In genomic region chr2:36356199-36356989, GRCh38 we compare ENCODE assay signal across 8 cellular contexts. TPM values are rescaled to one million over a fixed set of nuclear protein-coding genes. Genes with fewer than 3 reads are reported as not detected.
DNase-seq lines count a peak whose midpoint lies in the region; ATAC-seq, FAIRE-seq and TF ChIP-seq lines count a peak whose summit lies in the region.

No MANE protein-coding gene starts in this region.

- peaks cover 3% of the 10 kb centered on the region; the same call in 1 of the 2 replicates for H3K79me1 ChIP-seq in H1 (ENCODE audit: low read depth, low read length)

- H3K4me3 ChIP-seq in H1 (ENCODE audit: extremely low read depth in 1 of 4, insufficient read depth in 2 of 4, low read depth in 3 of 4, low read length in 4 of 4), result peak overlapping the region; percentile 75 to 93 (median 83)
- peak overlapping the region; percentile 65 for H3K4me3 ChIP-seq in mucosa of descending colon

- H4K8ac ChIP-seq in H1 (ENCODE audit: extremely low read depth, insufficient read depth, low read length), result peak overlapping the region; percentile 82; the same call in 1 of the 2 replicates

- H3K79me2 ChIP-seq in H1 (ENCODE audit: control insufficient read depth in 1 of 2, insufficient read depth in 2 of 2, low read length in 2 of 2), result peaks cover 29 to 62% of the 10 kb centered on the region in 2 experiments

- H3K27ac ChIP-seq in C4-2B (peak overlapping the region; percentile 48), H1 (ENCODE audit: low read depth, low read length) (no peak overlapping the region; the same call in 1 of the 2 replicates), substantia nigra (ENCODE audit: low read depth, low read length, poor library complexity, severe bottlenecking) (peak overlapping the region; percentile 40)

- H3K9me3 ChIP-seq in H1 (ENCODE audit: insufficient read depth in 2 of 2, low read depth in 1 of 2, low read length in 1 of 2), result no peaks in the 10 kb centered on the region
- no peaks in the 10 kb centered on the region for H3K9me3 ChIP-seq in mucosa of descending colon

- no peak overlapping the region for H3K23ac ChIP-seq in H1 (ENCODE audit: insufficient read length)

- H3K27me3 ChIP-seq in H1 (replicated peaks in 1 of 4; ENCODE audit: control insufficient read depth in 3 of 4, extremely low read depth in 1 of 4, insufficient read depth in 3 of 4, low read length in 3 of 4), result peaks cover 0 to 6% (median 0%) of the 10 kb centered on the region in 4 experiments; a peak in 2 of 7 replicates

- H2BK120ac ChIP-seq in H1 (replicated peaks; ENCODE audit: low read depth, low read length), result no peak overlapping the region

- no peak overlapping the region for H2BK20ac ChIP-seq in H1 (ENCODE audit: low read length)

- intact Hi-C loops in activated CD4-positive, alpha-beta T cell treated with anti-CD3 and anti-CD28 coated beads for 36 hours (cut with DNase I, micrococcal nuclease), result loop anchor here (2.0 to 10.0 kb wide), 5 partner anchors 110 to 428 kb away; no protein-coding TSS in a partner anchor
- intact Hi-C loops in mucosa of descending colon (cut with DNase I, micrococcal nuclease), result loop anchor here (10.0 kb wide), 2 partner anchors 148 to 308 kb away; no protein-coding TSS in a partner anchor

- peaks cover 45% of the 10 kb centered on the region for H3K27me3 Mint-ChIP-seq in activated CD4-positive, alpha-beta T cell treated with anti-CD3 and anti-CD28 coated beads for 36 hours

- H2AFZ ChIP-seq in H1 (ENCODE audit: low read length), result no peak overlapping the region

- H3K23me2 ChIP-seq in H1 (ENCODE audit: low read depth, low read length), result peaks cover 12% of the 10 kb centered on the region

- TF ChIP-seq CTCF in C4-2B (conservative IDR thresholded peaks at IDR 0.05) (no peak), H1 (IDR thresholded peaks at IDR 0.05; ENCODE audit: control extremely low read depth in 1 of 3, insufficient read depth in 1 of 3, low read depth in 1 of 3, low read length in 3 of 3) (no peak), mucosa of descending colon (IDR thresholded peaks at IDR 0.05) (no peak)

- H3K4me3 Mint-ChIP-seq in activated CD4-positive, alpha-beta T cell treated with anti-CD3 and anti-CD28 coated beads for 36 hours, result peak overlapping the region; percentile 74

- TF ChIP-seq EP300 in H1 (IDR thresholded peaks at IDR 0.05; ENCODE audit: borderline replicate concordance in 1 of 2, low read depth in 2 of 2, low read length in 2 of 2), result no peak

- H4K20me1 ChIP-seq in H1 (replicated peaks in 1 of 2; ENCODE audit: control insufficient read depth in 1 of 2, insufficient read depth in 2 of 2, low read length in 2 of 2), result peaks cover 12 to 19% of the 10 kb centered on the region in 2 experiments

- H3K4me1 Mint-ChIP-seq in activated CD4-positive, alpha-beta T cell treated with anti-CD3 and anti-CD28 coated beads for 36 hours, result peaks cover 24% of the 10 kb centered on the region

- no peaks in the 10 kb centered on the region for H3K36me3 Mint-ChIP-seq in activated CD4-positive, alpha-beta T cell treated with anti-CD3 and anti-CD28 coated beads for 36 hours (ENCODE audit: low read depth)

- H2AK5ac ChIP-seq in H1 (ENCODE audit: low read depth, low read length), result no peak overlapping the region

- H2BK15ac ChIP-seq in H1 (ENCODE audit: low read length), result no peak overlapping the region; the same call in 1 of the 2 replicates

- POLR2A ChIA-PET in activated CD4-positive, alpha-beta T cell treated with anti-CD3 and anti-CD28 coated beads for 36 hours (lab: Charles Lee), result no interaction called here
- POLR2A ChIA-PET in H1 (lab: Charles Lee; ENCODE audit: partially characterized antibody), result interaction anchor here (0.8 to 2.6 kb wide), 7 partner anchors 8 to 187 kb away, joined by 3 to 16 read pairs (median 5); no protein-coding TSS in a partner anchor

- H3K4me1 ChIP-seq in H1 (replicated peaks in 1 of 4; ENCODE audit: control insufficient read depth in 3 of 4, insufficient read depth in 4 of 4, low read length in 3 of 4), result peaks cover 3 to 23% (median 19%) of the 10 kb centered on the region in 4 experiments; a peak in 4 of 7 replicates
- H3K4me1 ChIP-seq in mucosa of descending colon (ENCODE audit: low read depth), result peaks cover 27% of the 10 kb centered on the region

- no peak for TF ChIP-seq RAD21 in H1 (IDR thresholded peaks at IDR 0.05 in 1 of 2, conservative IDR thresholded peaks at IDR 0.05 in 1 of 2; ENCODE audit: low read depth in 2 of 2, low read length in 2 of 2)

- H3K36me3 ChIP-seq in H1 (ENCODE audit: control insufficient read depth in 2 of 4, insufficient read depth in 4 of 4, low read length in 3 of 4) (no peaks in the 10 kb centered on the region; a peak in 1 of 8 replicates), mucosa of descending colon (ENCODE audit: low read depth) (no peaks in the 10 kb centered on the region)

- no peak overlapping the region for H3K14ac ChIP-seq in H1 (ENCODE audit: insufficient read length)

- H3K4me2 ChIP-seq in H1 (ENCODE audit: insufficient read depth in 1 of 2, low read depth in 2 of 2, low read length in 2 of 2), result peak overlapping the region; percentile 91

- peak overlapping the region; percentile 50 for H3K56ac ChIP-seq in H1 (replicated peaks; ENCODE audit: insufficient read length, low read depth, low read length)

- TF ChIP-seq POLR2A in H1 (IDR thresholded peaks at IDR 0.05; ENCODE audit: control extremely low read depth in 1 of 2, low read depth in 2 of 2, low read length in 2 of 2), result no peak

- DNase-seq in activated CD4-positive, alpha-beta T cell treated with anti-CD3 and anti-CD28 coated beads for 36 hours, result peak; percentile 66
- DNase-seq in H1 (ENCODE audit: low read depth in 1 of 2, low spot score in 2 of 2), result peak in 1 of 2 experiments; percentile 72
- peak; percentile 56 to 74 (median 73) for DNase-seq in mucosa of descending colon
- DNase-seq in substantia nigra (lab: John Stamatoyannopoulos, UW), result peak in 25 of 49 donors; percentile 2 to 61 (median 28)

- peak overlapping the region; percentile 68 to 81 (median 76) for H3K9ac ChIP-seq in H1 (replicated peaks in 1 of 4; ENCODE audit: extremely low read depth in 1 of 4, low read depth in 3 of 4, low read length in 3 of 4)

- H4K91ac ChIP-seq in H1 (replicated peaks; ENCODE audit: insufficient read length, low read length), result peak overlapping the region; percentile 47

- H2BK12ac ChIP-seq in H1 (ENCODE audit: low read depth, low read length), result no peak overlapping the region

- H3K27ac Mint-ChIP-seq in activated CD4-positive, alpha-beta T cell treated with anti-CD3 and anti-CD28 coated beads for 36 hours, result peak overlapping the region; percentile 32

- H3K9me3 Mint-ChIP-seq in activated CD4-positive, alpha-beta T cell treated with anti-CD3 and anti-CD28 coated beads for 36 hours (ENCODE audit: low read depth), result no peaks in the 10 kb centered on the region

- no peak overlapping the region for H4K5ac ChIP-seq in H1 (ENCODE audit: insufficient read length, low read depth, low read length)

- peak overlapping the region; percentile 80; the same call in 1 of the 2 replicates for H2BK5ac ChIP-seq in H1 (ENCODE audit: low read depth, low read length)

- peak overlapping the region; percentile 84 for H3K18ac ChIP-seq in H1 (ENCODE audit: extremely low read depth, low read length)

- 1% methylated on average over 19 of the region's 92 CpGs; no CpG with 5 or more reads in 1 of the 2 experiments for WGBS in H1 (ENCODE audit: extremely low coverage in 1 of 2, insufficient coverage in 1 of 2, insufficient read length in 1 of 2, insufficient replicate concordance in 2 of 2, low coverage in 1 of 2, low lambda C conversion rate in 2 of 2, missing lambda C conversion rate in 1 of 2), 2 experiments

- CTCF ChIA-PET in activated CD4-positive, alpha-beta T cell treated with anti-CD3 and anti-CD28 coated beads for 36 hours (lab: Charles Lee), result interaction anchor here (0.8 to 0.9 kb wide), 3 partner anchors 27 to 268 kb away, joined by 3 to 4 read pairs (median 3); no protein-coding TSS in a partner anchor
- CTCF ChIA-PET in H1 (lab: Charles Lee; ENCODE audit: partially characterized antibody), result interaction anchor here (0.9 to 2.4 kb wide), 5 partner anchors 13 to 305 kb away, joined by 3 to 15 read pairs (median 3); no protein-coding TSS in a partner anchor

- ATAC-seq in GM19351 (IDR thresholded peaks at IDR 0.05; ENCODE audit: unreplicated experiment) (peak; percentile 20), HG03457 (IDR thresholded peaks at IDR 0.05; ENCODE audit: unreplicated experiment) (peak; percentile 19), mucosa of descending colon (peak; percentile 29), GM21825 (IDR thresholded peaks at IDR 0.05; ENCODE audit: unreplicated experiment) (no peak)
- peak; percentile 37 for ATAC-seq in activated CD4-positive, alpha-beta T cell treated with anti-CD3 and anti-CD28 coated beads for 36 hours

- FAIRE-seq in H1 (lab: Jason Lieb, UNC), result no peak

- H3K4ac ChIP-seq in H1 (replicated peaks; ENCODE audit: insufficient read length, low read depth, low read length), result no peak overlapping the region

TF ChIP-seq in H1, 55 proteins besides CTCF, POLR2A, EP300 and RAD21 (continues in another document):
- TF ChIP-seq FOSL1 (IDR thresholded peaks at IDR 0.05; ENCODE audit: insufficient read depth, low read depth, low read length) (no peak), POLR2AphosphoS5 (IDR thresholded peaks at IDR 0.05; ENCODE audit: low read depth, low read length) (0 out of 2 replicates have a peak, but pooled peaks have one; percentile 17), BCL11A (IDR thresholded peaks at IDR 0.05; ENCODE audit: low read depth in 2 of 2, low read length in 2 of 2) (no peak), CBX5 (IDR thresholded peaks at IDR 0.05; ENCODE audit: low read depth, low read length) (no peak), TAF7 (optimal IDR thresholded peaks at IDR 0.05; ENCODE audit: borderline replicate concordance, low read depth, low read length) (no peak), GABPA (IDR thresholded peaks at IDR 0.05; ENCODE audit: borderline replicate concordance, insufficient read depth, low read length) (no peak), HDAC6 (IDR thresholded peaks at IDR 0.05; ENCODE audit: low read depth, low read length) (no peak), JUND (IDR thresholded peaks at IDR 0.05; ENCODE audit: low read length) (no peak), GTF2F1 (IDR thresholded peaks at IDR 0.05; ENCODE audit: borderline replicate concordance, low read depth, low read length) (no peak)

RNA-seq across cellular contexts. Expression of gene CRIM1, which starts 0.8 kb away (rescaled TPM):
- total RNA-seq in activated CD4-positive, alpha-beta T cell treated with anti-CD3 and anti-CD28 coated beads for 36 hours, result 1 to 10 TPM; 3.9 to 5.2 TPM
- total RNA-seq in H1 (2021; fragmentation: NEBNext Ultra II Directional; extraction: Animal tissue kit (Norgen Biotek cat#: 25700)), result 27.4 and 28.4 TPM in 2 replicates
- 9.4 and 13.8 TPM in 2 replicates for polyA plus RNA-seq in H1 (2011; rRNA removed)
- polyA plus RNA-seq in H1 (2011; cell fraction: cytosol; rRNA removed), result 13.0 TPM
- polyA plus RNA-seq in H1 (2011; cell fraction: nucleus; rRNA removed), result 46.3 TPM
- 9.4 to 16.8 TPM (median 12.1 TPM) in 4 replicates for polyA plus RNA-seq in H1 (2012, experiment 1 of 2)
- 1.1 TPM for polyA plus RNA-seq in H1 (2012, experiment 2 of 2)
- polyA plus RNA-seq in H1 (2013, experiment 1 of 2), result 18.4 TPM
- polyA plus RNA-seq in H1 (2013, experiment 2 of 2), result 18.2 TPM
- polyA minus RNA-seq in H1 (2011; rRNA and poly(A)+ RNA removed), result 73.3 and 108 TPM in 2 replicates
- 54.9 TPM for polyA minus RNA-seq in H1 (2011; cell fraction: cytosol; rRNA and poly(A)+ RNA removed)
- 133 TPM for polyA minus RNA-seq in H1 (2011; cell fraction: nucleus; rRNA and poly(A)+ RNA removed)
- total RNA-seq in mucosa of descending colon, result 100 to 1,000 TPM in 1 of 3 donors, 10 to 100 TPM in 2; 66.9 to 104 (median 85.8) TPM
